ENCODE assay signal across 8 cellular contexts in the genomic region with DNA sequence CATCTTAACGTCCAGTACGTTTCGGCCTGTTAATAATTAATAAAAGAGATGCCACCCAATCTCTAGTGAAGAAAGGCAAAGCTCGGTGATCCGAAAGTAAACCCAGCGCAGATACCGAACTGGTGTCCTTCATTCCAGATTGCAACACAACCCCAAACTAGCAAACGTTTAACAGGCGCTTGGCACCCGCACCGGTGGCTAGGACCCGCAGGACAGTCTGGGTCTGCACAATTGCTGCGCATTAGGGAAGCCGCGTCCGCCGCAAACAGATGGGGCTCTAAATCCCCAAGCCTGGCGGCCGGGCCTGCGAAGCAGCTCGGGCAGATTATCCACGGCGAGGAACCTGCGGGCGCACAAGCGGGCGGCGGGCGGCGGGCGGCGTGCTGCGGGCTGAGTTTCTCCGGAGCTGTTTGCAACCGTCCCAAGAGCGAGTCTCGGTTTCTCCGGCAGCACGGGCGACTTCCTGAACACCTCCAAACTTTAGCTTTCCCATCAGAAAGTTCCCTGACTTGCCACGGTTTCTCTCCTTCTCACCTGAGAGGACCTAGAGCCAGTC.
DNase-seq lines count a peak whose midpoint lies in the region; ATAC-seq lines count a peak whose summit lies in the region.

No MANE protein-coding gene starts in this region.

- DNase-seq in activated T-cell treated with anti-CD3 and anti-CD28 coated beads for 1 hour (ENCODE audit: low read depth) (peak; percentile 27), activated T-cell treated with anti-CD3 and anti-CD28 coated beads for 4 hours (no peak), RKO (ENCODE audit: low spot score) (peak; percentile 52), adipocyte (ENCODE audit: low read depth) (peak; percentile 65), hepatic stellate cell (ENCODE audit: low spot score) (peak; percentile 44)
- no peak for DNase-seq in effector CD8-positive, alpha-beta T cell (lab: John Stamatoyannopoulos, UW)

- no peaks in the 10 kb centered on the region for H3K9me3 ChIP-seq in adipocyte (ENCODE audit: control insufficient read depth, low read length)

- peak overlapping the region; percentile 83 for H3K27ac ChIP-seq in rectal smooth muscle tissue (ENCODE audit: low read depth, low read length)

- H3K27me3 ChIP-seq in adipocyte (replicated peaks; ENCODE audit: control insufficient read depth, insufficient read depth, low read length) (no peaks in the 10 kb centered on the region), rectal smooth muscle tissue (ENCODE audit: control insufficient read depth, insufficient read depth, low read length) (no peaks in the 10 kb centered on the region)

- H3K4me3 ChIP-seq in adipocyte (ENCODE audit: low read length), result peak overlapping the region; percentile 84
- H3K4me3 ChIP-seq in rectal smooth muscle tissue (ENCODE audit: low read length), result peak overlapping the region; percentile 68

- peaks cover 18% of the 10 kb centered on the region for H3K4me1 ChIP-seq in adipocyte (ENCODE audit: control insufficient read depth, insufficient read depth, low read length)
- H3K4me1 ChIP-seq in rectal smooth muscle tissue (ENCODE audit: control insufficient read depth, insufficient read depth, low read length), result peaks cover 4% of the 10 kb centered on the region

- H3K9ac ChIP-seq in adipocyte (ENCODE audit: low read length) (peak overlapping the region; percentile 82), rectal smooth muscle tissue (ENCODE audit: low read length) (peak overlapping the region; percentile 49)

- ATAC-seq in HG02970 (IDR thresholded peaks at IDR 0.05; ENCODE audit: low FRiP score, unreplicated experiment), result no peak

- H3K36me3 ChIP-seq in adipocyte (ENCODE audit: control insufficient read depth, insufficient read depth, low read length, severe bottlenecking) (no peaks in the 10 kb centered on the region), rectal smooth muscle tissue (ENCODE audit: control insufficient read depth, insufficient read depth, low read length) (no peaks in the 10 kb centered on the region)

Comparison
In these comparisons a context has a peak if more than half of its experiments do, and no peak if none do; other contexts are left out.
1. DNase-seq: peak in activated T-cell treated with anti-CD3 and anti-CD28 coated beads for 1 hour (single experiment), RKO (single experiment), adipocyte (single experiment) and hepatic stellate cell (single experiment); none in activated T-cell treated with anti-CD3 and anti-CD28 coated beads for 4 hours (single experiment) and effector CD8-positive, alpha-beta T cell (single experiment).